In the genomic region with DNA sequence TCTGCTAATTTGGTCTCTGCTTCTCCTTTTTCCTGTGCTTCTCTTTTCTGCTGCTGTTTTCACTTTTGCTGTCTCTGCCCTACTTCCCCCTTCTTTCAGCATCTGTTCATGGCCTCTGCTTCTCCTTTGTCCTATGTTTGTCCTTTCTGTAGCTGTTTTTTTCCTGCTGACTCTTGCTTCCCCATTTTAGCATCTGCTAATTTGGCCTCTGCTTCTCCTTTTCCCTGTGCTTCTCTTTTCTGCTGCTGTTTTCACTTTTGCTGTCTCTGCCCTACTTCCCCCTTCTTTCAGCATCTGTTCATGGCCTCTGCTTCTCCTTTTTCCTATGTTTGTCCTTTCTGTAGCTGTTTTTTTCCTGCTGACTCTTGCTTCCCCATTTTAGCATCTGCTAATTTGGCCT, we compare ENCODE assay signal across 1 cellular context. TPM values are rescaled to one million over a fixed set of nuclear protein-coding genes. Genes with fewer than 3 reads are reported as not detected.
"Had no signal": no experiment of that assay in that cellular context is flagged by ENCODE, and none has a peak within 500 bp of the region (broad histone marks: within the 10 kb centered on the region; RNA-seq: fewer than 3 reads in every experiment).

No MANE protein-coding gene starts in this region.

RNA-seq across cellular contexts. Expression of gene HACD4, which starts 57.2 kb away (rescaled TPM):
- polyA plus RNA-seq: neural cell had no signal
